ENCODE assay signal across 22 cellular contexts in the genomic region with DNA sequence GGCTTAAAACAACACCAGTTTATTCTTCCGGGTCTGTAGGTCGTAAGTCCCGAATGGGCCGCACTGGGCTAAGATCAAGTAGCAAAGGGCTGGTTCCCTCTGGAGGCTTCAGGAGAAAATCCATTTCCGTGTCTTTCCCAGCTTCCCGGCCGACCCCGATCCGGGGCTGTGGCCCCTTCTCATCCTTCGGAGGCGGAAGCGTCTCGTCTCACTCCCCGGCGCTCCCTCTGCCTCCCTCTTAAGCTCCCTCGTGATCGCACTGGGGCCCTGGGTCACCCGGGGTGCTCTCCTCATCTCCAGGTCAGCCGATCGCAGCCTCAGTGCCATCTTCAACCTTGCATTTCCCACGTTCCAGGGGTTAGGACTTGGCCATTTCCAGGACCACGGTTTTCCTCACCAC.
A peak's percentile ranks its signal among the peaks of the same experiment; 100 is the strongest.
DNase-seq lines count a peak whose midpoint lies in the region; ATAC-seq and TF ChIP-seq lines count a peak whose summit lies in the region.
"Had no signal": no experiment of that assay in that cellular context is flagged by ENCODE, and none has a peak within 500 bp of the region (broad histone marks: within the 10 kb centered on the region; RNA-seq: fewer than 3 reads in every experiment).

No MANE protein-coding gene starts in this region.

- no peaks in the 10 kb centered on the region for H3K36me3 ChIP-seq in osteoblast (ENCODE audit: insufficient read depth, low read length)
- H3K36me3 ChIP-seq: BE2C had no signal

- no peak for TF ChIP-seq CTCF in WTC11 (IDR thresholded peaks at IDR 0.05)
- TF ChIP-seq CTCF in osteoblast (IDR thresholded peaks at IDR 0.05; ENCODE audit: extremely low read depth, low read depth, low read length): no peak

- H3K4me3 ChIP-seq in osteoblast (ENCODE audit: insufficient read depth, low read length): no peak overlapping the region
- H3K4me3 ChIP-seq: BLaER1 had no signal

- no peak overlapping the region for H2AFZ ChIP-seq in osteoblast (ENCODE audit: low read length)

- no peak overlapping the region for H3K27ac Mint-ChIP-seq in WTC11
- H3K27ac Mint-ChIP-seq in natural killer cell treated with Interleukin-12 subunit alpha and Interleukin-12 subunit beta and Interleukin-15 and Interleukin-18, amount 100 ng/mL, for 72 hours: no peak overlapping the region
- H3K27ac Mint-ChIP-seq: CD4-positive, CD25-positive, alpha-beta regulatory T cell; CD8-positive, alpha-beta memory T cell had no signal

- CTCF ChIA-PET in WTC11 (lab: Charles Lee): no interaction called here

- POLR2A ChIA-PET in WTC11 (lab: Charles Lee): no interaction called here

- no peak for DNase-seq in WTC11 (ENCODE audit: low spot score)
- peak; percentile 14 for DNase-seq in osteoblast (ENCODE audit: insufficient read length, low spot score, missing footprints)
- DNase-seq in HT-29 (ENCODE audit: low spot score): no peak
- DNase-seq in natural killer cell treated with Interleukin-12 subunit alpha and Interleukin-12 subunit beta and Interleukin-15 and Interleukin-18, amount 100 ng/mL, for 72 hours (ENCODE audit: low spot score): no peak
- DNase-seq: 8988T; ACHN; BE2C; C1 segment of cervical spinal cord; CD4-positive, CD25-positive, alpha-beta regulatory T cell; COR-L47; DMS 273 treated with DMSO at 0.1 percent for 48 hours; DMS153; DMS53; DMS79; DND-41; EL; GDM1 had no signal

- H3K4me2 ChIP-seq in osteoblast (ENCODE audit: insufficient read depth, low read length): no peak overlapping the region
- H3K4me2 ChIP-seq: BLaER1 had no signal

- H3K4me1 Mint-ChIP-seq in WTC11: peaks cover 8% of the 10 kb centered on the region
- H3K4me1 Mint-ChIP-seq in natural killer cell treated with Interleukin-12 subunit alpha and Interleukin-12 subunit beta and Interleukin-15 and Interleukin-18, amount 100 ng/mL, for 72 hours (ENCODE audit: low read depth in 2 of 2): no peaks in the 10 kb centered on the region
- H3K4me1 Mint-ChIP-seq: CD14-positive monocyte; CD4-positive, alpha-beta memory T cell; CD4-positive, CD25-positive, alpha-beta regulatory T cell; CD8-positive, alpha-beta memory T cell had no signal

- no peak overlapping the region for H3K4me3 Mint-ChIP-seq in WTC11
- no peak overlapping the region for H3K4me3 Mint-ChIP-seq in natural killer cell treated with Interleukin-12 subunit alpha and Interleukin-12 subunit beta and Interleukin-15 and Interleukin-18, amount 100 ng/mL, for 72 hours
- H3K4me3 Mint-ChIP-seq: CD14-positive monocyte; CD4-positive, alpha-beta memory T cell; CD4-positive, CD25-positive, alpha-beta regulatory T cell; CD8-positive, alpha-beta memory T cell had no signal

- no peak for ATAC-seq in WTC11
- ATAC-seq in GM18519 (IDR thresholded peaks at IDR 0.05; ENCODE audit: low FRiP score, unreplicated experiment): no peak
- ATAC-seq in natural killer cell treated with Interleukin-12 subunit alpha and Interleukin-12 subunit beta and Interleukin-15 and Interleukin-18, amount 100 ng/mL, for 72 hours: no peak

- no peaks in the 10 kb centered on the region for H3K9me3 ChIP-seq in osteoblast (ENCODE audit: low read depth, low read length)
- H3K9me3 ChIP-seq: BE2C, BLaER1 had no signal

- no peaks in the 10 kb centered on the region for H3K79me2 ChIP-seq in osteoblast (ENCODE audit: insufficient read depth, low read length)

- peaks cover 8% of the 10 kb centered on the region; the same call in 1 of the 2 replicates for H3K9me3 Mint-ChIP-seq in WTC11
- no peaks in the 10 kb centered on the region for H3K9me3 Mint-ChIP-seq in natural killer cell treated with Interleukin-12 subunit alpha and Interleukin-12 subunit beta and Interleukin-15 and Interleukin-18, amount 100 ng/mL, for 72 hours
- H3K9me3 Mint-ChIP-seq: CD4-positive, alpha-beta memory T cell; CD4-positive, CD25-positive, alpha-beta regulatory T cell had no signal

- H3K27ac ChIP-seq in osteoblast (ENCODE audit: low read depth, low read length): no peak overlapping the region
- H3K27ac ChIP-seq: BLaER1 had no signal

- H3K4me1 ChIP-seq in osteoblast (ENCODE audit: insufficient read depth, low read length): peaks cover 6% of the 10 kb centered on the region
- H3K4me1 ChIP-seq: BE2C, BLaER1 had no signal

- no peaks in the 10 kb centered on the region for H3K27me3 ChIP-seq in osteoblast (ENCODE audit: insufficient read depth, low read length)
- H3K27me3 ChIP-seq: BE2C, BLaER1 had no signal

- H3K36me3 Mint-ChIP-seq in WTC11: no peaks in the 10 kb centered on the region
- no peaks in the 10 kb centered on the region for H3K36me3 Mint-ChIP-seq in natural killer cell treated with Interleukin-12 subunit alpha and Interleukin-12 subunit beta and Interleukin-15 and Interleukin-18, amount 100 ng/mL, for 72 hours
- H3K36me3 Mint-ChIP-seq: CD14-positive monocyte; CD4-positive, alpha-beta memory T cell; CD4-positive, CD25-positive, alpha-beta regulatory T cell had no signal

- no peaks in the 10 kb centered on the region for H4K20me1 ChIP-seq in osteoblast (ENCODE audit: insufficient read depth, low read length)
- H4K20me1 ChIP-seq: BLaER1 had no signal

- no peaks in the 10 kb centered on the region; the same call in 1 of the 2 replicates for H3K27me3 Mint-ChIP-seq in WTC11 (ENCODE audit: low read depth)
- H3K27me3 Mint-ChIP-seq in natural killer cell treated with Interleukin-12 subunit alpha and Interleukin-12 subunit beta and Interleukin-15 and Interleukin-18, amount 100 ng/mL, for 72 hours: no peaks in the 10 kb centered on the region
- H3K27me3 Mint-ChIP-seq: CD4-positive, alpha-beta memory T cell; CD8-positive, alpha-beta memory T cell had no signal

TF ChIP-seq in WTC11, 78 proteins besides CTCF, POLR2A, EP300 and RAD21:
- TF ChIP-seq SMAD4 (CRISPR knock-in tag; IDR thresholded peaks at IDR 0.05): no peak
- TF ChIP-seq ZNF121 (CRISPR knock-in tag; IDR thresholded peaks at IDR 0.05): no peak
- TF ChIP-seq, protein P1, sequence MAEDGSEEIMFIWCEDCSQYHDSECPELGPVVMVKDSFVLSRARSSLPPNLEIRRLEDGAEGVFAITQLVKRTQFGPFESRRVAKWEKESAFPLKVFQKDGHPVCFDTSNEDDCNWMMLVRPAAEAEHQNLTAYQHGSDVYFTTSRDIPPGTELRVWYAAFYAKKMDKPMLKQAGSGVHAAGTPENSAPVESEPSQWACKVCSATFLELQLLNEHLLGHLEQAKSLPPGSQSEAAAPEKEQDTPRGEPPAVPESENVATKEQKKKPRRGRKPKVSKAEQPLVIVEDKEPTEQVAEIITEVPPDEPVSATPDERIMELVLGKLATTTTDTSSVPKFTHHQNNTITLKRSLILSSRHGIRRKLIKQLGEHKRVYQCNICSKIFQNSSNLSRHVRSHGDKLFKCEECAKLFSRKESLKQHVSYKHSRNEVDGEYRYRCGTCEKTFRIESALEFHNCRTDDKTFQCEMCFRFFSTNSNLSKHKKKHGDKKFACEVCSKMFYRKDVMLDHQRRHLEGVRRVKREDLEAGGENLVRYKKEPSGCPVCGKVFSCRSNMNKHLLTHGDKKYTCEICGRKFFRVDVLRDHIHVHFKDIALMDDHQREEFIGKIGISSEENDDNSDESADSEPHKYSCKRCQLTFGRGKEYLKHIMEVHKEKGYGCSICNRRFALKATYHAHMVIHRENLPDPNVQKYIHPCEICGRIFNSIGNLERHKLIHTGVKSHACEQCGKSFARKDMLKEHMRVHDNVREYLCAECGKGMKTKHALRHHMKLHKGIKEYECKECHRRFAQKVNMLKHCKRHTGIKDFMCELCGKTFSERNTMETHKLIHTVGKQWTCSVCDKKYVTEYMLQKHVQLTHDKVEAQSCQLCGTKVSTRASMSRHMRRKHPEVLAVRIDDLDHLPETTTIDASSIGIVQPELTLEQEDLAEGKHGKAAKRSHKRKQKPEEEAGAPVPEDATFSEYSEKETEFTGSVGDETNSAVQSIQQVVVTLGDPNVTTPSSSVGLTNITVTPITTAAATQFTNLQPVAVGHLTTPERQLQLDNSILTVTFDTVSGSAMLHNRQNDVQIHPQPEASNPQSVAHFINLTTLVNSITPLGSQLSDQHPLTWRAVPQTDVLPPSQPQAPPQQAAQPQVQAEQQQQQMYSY (CRISPR knock-in tag; IDR thresholded peaks at IDR 0.05): peak; percentile 49
- no peak for TF ChIP-seq GTF2I (CRISPR knock-in tag; conservative IDR thresholded peaks at IDR 0.05)
- TF ChIP-seq GRHL2 (CRISPR knock-in tag; IDR thresholded peaks at IDR 0.05; ENCODE audit: insufficient replicate concordance, severe bottlenecking): no peak
- TF ChIP-seq, protein P2, sequence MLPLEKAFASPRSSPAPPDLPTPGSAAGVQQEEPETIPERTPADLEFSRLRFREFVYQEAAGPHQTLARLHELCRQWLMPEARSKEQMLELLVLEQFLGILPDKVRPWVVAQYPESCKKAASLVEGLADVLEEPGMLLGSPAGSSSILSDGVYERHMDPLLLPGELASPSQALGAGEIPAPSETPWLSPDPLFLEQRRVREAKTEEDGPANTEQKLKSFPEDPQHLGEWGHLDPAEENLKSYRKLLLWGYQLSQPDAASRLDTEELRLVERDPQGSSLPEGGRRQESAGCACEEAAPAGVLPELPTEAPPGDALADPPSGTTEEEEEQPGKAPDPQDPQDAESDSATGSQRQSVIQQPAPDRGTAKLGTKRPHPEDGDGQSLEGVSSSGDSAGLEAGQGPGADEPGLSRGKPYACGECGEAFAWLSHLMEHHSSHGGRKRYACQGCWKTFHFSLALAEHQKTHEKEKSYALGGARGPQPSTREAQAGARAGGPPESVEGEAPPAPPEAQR (CRISPR knock-in tag; IDR thresholded peaks at IDR 0.05): no peak
